1 cellular context compared by ENCODE assay signal in the genomic region with DNA sequence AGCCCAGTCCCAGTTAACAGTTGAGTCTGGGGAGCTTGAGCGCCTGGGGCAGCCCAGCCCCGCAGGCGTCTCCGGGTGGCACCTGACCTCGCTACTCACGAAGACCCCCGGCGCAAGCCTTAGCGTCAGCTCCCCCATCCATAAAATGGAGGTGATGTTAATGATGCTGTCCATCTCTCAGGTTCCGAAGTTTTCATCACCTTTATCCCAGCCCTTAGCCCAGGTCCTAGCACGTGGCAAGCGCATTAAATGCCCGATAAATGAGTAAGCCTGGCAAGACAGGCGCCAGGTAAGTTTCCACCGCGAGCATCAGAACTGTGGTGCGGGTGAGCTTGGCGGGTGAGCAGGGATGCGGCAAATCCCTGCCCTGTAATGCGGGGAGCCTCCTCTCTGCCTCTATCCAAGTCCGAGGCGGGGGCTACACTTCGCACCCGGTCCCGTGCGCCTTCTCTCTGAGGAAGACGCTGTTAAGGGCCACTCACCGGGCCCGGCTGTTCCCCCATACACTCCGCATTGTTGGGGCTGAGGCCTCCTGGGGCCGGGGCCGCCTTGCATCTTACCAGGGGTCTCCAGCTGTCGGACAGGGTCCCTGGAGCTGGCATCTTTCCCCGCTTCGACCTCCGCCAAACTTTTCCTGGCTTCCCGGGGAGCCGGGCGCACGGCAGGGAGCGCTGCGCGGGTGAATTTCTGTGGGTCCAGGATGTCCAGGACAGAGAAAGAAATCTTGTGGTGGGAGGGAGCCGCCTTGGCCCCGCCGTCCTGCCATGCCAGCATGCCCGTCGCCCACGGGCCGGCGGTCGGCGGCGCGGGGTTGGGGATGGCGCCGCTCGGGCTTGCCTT.
TF ChIP-seq lines count a peak whose summit lies in the region.

No MANE protein-coding gene starts in this region.

TF ChIP-seq in neural cell, 6 proteins besides CTCF, POLR2A, EP300 and RAD21 (continued from another document):
- no peak for TF ChIP-seq REST (IDR thresholded peaks at IDR 0.05; ENCODE audit: borderline replicate concordance)
TF ChIP-seq in neural cell: peak in this region for 3.
